ENCODE assay signal across 1 cellular context in genomic region chr10:61994404-61995031, GRCh38.
TF ChIP-seq lines count a peak whose summit lies in the region.

No MANE protein-coding gene starts in this region.

TF ChIP-seq in HEK293, 187 proteins besides CTCF, POLR2A, EP300 and RAD21 (continued from another document):
- TF ChIP-seq, protein P1, sequence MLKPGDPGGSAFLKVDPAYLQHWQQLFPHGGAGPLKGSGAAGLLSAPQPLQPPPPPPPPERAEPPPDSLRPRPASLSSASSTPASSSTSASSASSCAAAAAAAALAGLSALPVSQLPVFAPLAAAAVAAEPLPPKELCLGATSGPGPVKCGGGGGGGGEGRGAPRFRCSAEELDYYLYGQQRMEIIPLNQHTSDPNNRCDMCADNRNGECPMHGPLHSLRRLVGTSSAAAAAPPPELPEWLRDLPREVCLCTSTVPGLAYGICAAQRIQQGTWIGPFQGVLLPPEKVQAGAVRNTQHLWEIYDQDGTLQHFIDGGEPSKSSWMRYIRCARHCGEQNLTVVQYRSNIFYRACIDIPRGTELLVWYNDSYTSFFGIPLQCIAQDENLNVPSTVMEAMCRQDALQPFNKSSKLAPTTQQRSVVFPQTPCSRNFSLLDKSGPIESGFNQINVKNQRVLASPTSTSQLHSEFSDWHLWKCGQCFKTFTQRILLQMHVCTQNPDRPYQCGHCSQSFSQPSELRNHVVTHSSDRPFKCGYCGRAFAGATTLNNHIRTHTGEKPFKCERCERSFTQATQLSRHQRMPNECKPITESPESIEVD (tag by site-specific recombination; IDR thresholded peaks at IDR 0.05) = no peak
- TF ChIP-seq MEIS1 (CRISPR knock-in tag; IDR thresholded peaks at IDR 0.05; ENCODE audit: borderline replicate concordance) (no peak), ELK4 (IDR thresholded peaks at IDR 0.05; ENCODE audit: borderline replicate concordance, low read depth, low read length) (no peak), ZNF335 (tag by site-specific recombination; conservative IDR thresholded peaks at IDR 0.05) (no peak), ZFP41 (tag by site-specific recombination; IDR thresholded peaks at IDR 0.05; ENCODE audit: borderline replicate concordance) (no peak), ZNF223 (tag by site-specific recombination; IDR thresholded peaks at IDR 0.05) (no peak), ZNF280D (tag by site-specific recombination; IDR thresholded peaks at IDR 0.05) (no peak), ZNF561 (tag by site-specific recombination; IDR thresholded peaks at IDR 0.05; ENCODE audit: borderline replicate concordance) (no peak), SP7 (tag by site-specific recombination; IDR thresholded peaks at IDR 0.05) (peak; percentile 97), ZNF585B (tag by site-specific recombination; IDR thresholded peaks at IDR 0.05) (no peak)
- TF ChIP-seq, protein P2, sequence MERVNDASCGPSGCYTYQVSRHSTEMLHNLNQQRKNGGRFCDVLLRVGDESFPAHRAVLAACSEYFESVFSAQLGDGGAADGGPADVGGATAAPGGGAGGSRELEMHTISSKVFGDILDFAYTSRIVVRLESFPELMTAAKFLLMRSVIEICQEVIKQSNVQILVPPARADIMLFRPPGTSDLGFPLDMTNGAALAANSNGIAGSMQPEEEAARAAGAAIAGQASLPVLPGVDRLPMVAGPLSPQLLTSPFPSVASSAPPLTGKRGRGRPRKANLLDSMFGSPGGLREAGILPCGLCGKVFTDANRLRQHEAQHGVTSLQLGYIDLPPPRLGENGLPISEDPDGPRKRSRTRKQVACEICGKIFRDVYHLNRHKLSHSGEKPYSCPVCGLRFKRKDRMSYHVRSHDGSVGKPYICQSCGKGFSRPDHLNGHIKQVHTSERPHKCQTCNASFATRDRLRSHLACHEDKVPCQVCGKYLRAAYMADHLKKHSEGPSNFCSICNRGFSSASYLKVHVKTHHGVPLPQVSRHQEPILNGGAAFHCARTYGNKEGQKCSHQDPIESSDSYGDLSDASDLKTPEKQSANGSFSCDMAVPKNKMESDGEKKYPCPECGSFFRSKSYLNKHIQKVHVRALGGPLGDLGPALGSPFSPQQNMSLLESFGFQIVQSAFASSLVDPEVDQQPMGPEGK (tag by site-specific recombination; IDR thresholded peaks at IDR 0.05) = 0 out of 2 replicates have a peak, but pooled peaks have one; percentile 16
- TF ChIP-seq, protein P3, sequence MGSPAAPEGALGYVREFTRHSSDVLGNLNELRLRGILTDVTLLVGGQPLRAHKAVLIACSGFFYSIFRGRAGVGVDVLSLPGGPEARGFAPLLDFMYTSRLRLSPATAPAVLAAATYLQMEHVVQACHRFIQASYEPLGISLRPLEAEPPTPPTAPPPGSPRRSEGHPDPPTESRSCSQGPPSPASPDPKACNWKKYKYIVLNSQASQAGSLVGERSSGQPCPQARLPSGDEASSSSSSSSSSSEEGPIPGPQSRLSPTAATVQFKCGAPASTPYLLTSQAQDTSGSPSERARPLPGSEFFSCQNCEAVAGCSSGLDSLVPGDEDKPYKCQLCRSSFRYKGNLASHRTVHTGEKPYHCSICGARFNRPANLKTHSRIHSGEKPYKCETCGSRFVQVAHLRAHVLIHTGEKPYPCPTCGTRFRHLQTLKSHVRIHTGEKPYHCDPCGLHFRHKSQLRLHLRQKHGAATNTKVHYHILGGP (tag by site-specific recombination; IDR thresholded peaks at IDR 0.05) = no peak
- TF ChIP-seq, protein P4, sequence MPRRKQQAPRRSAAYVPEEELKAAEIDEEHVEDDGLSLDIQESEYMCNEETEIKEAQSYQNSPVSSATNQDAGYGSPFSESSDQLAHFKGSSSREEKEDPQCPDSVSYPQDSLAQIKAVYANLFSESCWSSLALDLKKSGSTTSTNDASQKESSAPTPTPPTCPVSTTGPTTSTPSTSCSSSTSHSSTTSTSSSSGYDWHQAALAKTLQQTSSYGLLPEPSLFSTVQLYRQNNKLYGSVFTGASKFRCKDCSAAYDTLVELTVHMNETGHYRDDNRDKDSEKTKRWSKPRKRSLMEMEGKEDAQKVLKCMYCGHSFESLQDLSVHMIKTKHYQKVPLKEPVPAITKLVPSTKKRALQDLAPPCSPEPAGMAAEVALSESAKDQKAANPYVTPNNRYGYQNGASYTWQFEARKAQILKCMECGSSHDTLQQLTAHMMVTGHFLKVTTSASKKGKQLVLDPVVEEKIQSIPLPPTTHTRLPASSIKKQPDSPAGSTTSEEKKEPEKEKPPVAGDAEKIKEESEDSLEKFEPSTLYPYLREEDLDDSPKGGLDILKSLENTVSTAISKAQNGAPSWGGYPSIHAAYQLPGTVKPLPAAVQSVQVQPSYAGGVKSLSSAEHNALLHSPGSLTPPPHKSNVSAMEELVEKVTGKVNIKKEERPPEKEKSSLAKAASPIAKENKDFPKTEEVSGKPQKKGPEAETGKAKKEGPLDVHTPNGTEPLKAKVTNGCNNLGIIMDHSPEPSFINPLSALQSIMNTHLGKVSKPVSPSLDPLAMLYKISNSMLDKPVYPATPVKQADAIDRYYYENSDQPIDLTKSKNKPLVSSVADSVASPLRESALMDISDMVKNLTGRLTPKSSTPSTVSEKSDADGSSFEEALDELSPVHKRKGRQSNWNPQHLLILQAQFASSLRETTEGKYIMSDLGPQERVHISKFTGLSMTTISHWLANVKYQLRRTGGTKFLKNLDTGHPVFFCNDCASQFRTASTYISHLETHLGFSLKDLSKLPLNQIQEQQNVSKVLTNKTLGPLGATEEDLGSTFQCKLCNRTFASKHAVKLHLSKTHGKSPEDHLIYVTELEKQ (tag by site-specific recombination; IDR thresholded peaks at IDR 0.05; ENCODE audit: borderline replicate concordance) = no peak
